ENCODE assay signal across 2 cellular contexts in the genomic region with DNA sequence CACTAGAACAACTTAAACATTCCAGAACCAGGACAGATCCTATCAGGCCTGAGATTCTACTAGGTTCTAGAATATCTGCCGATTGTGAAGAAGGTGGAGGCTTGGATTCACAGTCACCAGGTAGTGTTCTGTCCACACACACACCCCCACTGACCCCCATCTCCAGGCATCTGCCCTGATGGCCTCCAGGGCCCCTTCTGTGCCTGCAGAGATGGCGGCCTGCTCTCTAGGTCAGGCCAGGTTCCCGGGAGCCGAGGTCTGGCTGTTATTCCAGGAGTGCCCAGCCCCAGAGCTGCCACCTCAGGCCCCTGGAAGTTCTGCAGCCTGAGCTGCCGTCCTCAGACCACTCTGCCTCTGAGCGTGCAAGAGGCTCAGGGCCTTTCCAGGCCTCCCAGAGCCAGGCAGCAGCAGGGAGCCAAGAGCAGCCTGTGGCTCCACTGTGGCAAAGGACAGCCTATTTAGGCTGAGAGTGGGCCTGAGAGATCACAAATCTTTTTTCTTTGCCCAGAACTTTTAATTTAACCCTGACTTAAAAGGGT.
TF ChIP-seq lines count a peak whose summit lies in the region.

No MANE protein-coding gene starts in this region.

TF ChIP-seq in A549, 52 proteins besides CTCF, POLR2A, EP300 and RAD21:
- TF ChIP-seq, protein P1, sequence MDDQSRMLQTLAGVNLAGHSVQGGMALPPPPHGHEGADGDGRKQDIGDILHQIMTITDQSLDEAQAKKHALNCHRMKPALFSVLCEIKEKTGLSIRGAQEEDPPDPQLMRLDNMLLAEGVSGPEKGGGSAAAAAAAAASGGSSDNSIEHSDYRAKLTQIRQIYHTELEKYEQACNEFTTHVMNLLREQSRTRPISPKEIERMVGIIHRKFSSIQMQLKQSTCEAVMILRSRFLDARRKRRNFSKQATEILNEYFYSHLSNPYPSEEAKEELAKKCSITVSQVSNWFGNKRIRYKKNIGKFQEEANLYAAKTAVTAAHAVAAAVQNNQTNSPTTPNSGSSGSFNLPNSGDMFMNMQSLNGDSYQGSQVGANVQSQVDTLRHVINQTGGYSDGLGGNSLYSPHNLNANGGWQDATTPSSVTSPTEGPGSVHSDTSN (IDR thresholded peaks at IDR 0.05): no peak
- TF ChIP-seq CHD2 (IDR thresholded peaks at IDR 0.05; ENCODE audit: low read length, partially characterized antibody) (no peak), RFX5 (IDR thresholded peaks at IDR 0.05) (no peak), ESRRA (IDR thresholded peaks at IDR 0.05; ENCODE audit: borderline replicate concordance, low read length) (no peak), KDM1A (IDR thresholded peaks at IDR 0.05; ENCODE audit: low read depth) (no peak), CEBPB (IDR thresholded peaks at IDR 0.05) (no peak), FOXS1 (CRISPR knock-in tag; IDR thresholded peaks at IDR 0.05) (no peak), EHMT2 (IDR thresholded peaks at IDR 0.05; ENCODE audit: low read depth) (no peak), HEYL (CRISPR knock-in tag; IDR thresholded peaks at IDR 0.05) (no peak)
- TF ChIP-seq, protein P2, sequence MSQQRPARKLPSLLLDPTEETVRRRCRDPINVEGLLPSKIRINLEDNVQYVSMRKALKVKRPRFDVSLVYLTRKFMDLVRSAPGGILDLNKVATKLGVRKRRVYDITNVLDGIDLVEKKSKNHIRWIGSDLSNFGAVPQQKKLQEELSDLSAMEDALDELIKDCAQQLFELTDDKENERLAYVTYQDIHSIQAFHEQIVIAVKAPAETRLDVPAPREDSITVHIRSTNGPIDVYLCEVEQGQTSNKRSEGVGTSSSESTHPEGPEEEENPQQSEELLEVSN (IDR thresholded peaks at IDR 0.05; ENCODE audit: borderline replicate concordance, low read depth): no peak

TF ChIP-seq in GM12878, 131 proteins besides CTCF, POLR2A, EP300 and RAD21:
- TF ChIP-seq MEF2A (IDR thresholded peaks at IDR 0.05; ENCODE audit: insufficient read depth, low read depth, low read length): no peak
- TF ChIP-seq, protein P3, sequence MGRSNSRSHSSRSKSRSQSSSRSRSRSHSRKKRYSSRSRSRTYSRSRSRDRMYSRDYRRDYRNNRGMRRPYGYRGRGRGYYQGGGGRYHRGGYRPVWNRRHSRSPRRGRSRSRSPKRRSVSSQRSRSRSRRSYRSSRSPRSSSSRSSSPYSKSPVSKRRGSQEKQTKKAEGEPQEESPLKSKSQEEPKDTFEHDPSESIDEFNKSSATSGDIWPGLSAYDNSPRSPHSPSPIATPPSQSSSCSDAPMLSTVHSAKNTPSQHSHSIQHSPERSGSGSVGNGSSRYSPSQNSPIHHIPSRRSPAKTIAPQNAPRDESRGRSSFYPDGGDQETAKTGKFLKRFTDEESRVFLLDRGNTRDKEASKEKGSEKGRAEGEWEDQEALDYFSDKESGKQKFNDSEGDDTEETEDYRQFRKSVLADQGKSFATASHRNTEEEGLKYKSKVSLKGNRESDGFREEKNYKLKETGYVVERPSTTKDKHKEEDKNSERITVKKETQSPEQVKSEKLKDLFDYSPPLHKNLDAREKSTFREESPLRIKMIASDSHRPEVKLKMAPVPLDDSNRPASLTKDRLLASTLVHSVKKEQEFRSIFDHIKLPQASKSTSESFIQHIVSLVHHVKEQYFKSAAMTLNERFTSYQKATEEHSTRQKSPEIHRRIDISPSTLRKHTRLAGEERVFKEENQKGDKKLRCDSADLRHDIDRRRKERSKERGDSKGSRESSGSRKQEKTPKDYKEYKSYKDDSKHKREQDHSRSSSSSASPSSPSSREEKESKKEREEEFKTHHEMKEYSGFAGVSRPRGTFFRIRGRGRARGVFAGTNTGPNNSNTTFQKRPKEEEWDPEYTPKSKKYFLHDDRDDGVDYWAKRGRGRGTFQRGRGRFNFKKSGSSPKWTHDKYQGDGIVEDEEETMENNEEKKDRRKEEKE (IDR thresholded peaks at IDR 0.05): no peak
- no peak for TF ChIP-seq ASH2L (IDR thresholded peaks at IDR 0.05; ENCODE audit: borderline replicate concordance, low read depth)
- no peak for TF ChIP-seq ZNF274 (IDR thresholded peaks at IDR 0.05; ENCODE audit: insufficient read depth, insufficient read length)
- TF ChIP-seq, protein P4, sequence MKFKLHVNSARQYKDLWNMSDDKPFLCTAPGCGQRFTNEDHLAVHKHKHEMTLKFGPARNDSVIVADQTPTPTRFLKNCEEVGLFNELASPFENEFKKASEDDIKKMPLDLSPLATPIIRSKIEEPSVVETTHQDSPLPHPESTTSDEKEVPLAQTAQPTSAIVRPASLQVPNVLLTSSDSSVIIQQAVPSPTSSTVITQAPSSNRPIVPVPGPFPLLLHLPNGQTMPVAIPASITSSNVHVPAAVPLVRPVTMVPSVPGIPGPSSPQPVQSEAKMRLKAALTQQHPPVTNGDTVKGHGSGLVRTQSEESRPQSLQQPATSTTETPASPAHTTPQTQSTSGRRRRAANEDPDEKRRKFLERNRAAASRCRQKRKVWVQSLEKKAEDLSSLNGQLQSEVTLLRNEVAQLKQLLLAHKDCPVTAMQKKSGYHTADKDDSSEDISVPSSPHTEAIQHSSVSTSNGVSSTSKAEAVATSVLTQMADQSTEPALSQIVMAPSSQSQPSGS (IDR thresholded peaks at IDR 0.05; ENCODE audit: low read length): no peak
- TF ChIP-seq SREBF1 (IDR thresholded peaks at IDR 0.05; ENCODE audit: low read length): no peak
- no peak for TF ChIP-seq ZNF622 (IDR thresholded peaks at IDR 0.05)
- no peak for TF ChIP-seq SPI1 (IDR thresholded peaks at IDR 0.05; ENCODE audit: borderline replicate concordance, insufficient read depth, low read depth, low read length)
- TF ChIP-seq, protein P5, sequence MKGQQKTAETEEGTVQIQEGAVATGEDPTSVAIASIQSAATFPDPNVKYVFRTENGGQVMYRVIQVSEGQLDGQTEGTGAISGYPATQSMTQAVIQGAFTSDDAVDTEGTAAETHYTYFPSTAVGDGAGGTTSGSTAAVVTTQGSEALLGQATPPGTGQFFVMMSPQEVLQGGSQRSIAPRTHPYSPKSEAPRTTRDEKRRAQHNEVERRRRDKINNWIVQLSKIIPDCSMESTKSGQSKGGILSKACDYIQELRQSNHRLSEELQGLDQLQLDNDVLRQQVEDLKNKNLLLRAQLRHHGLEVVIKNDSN (IDR thresholded peaks at IDR 0.05; ENCODE audit: borderline replicate concordance, extremely low read length, insufficient read depth, low read depth, low read length): no peak
- TF ChIP-seq JUND (IDR thresholded peaks at IDR 0.05; ENCODE audit: low read depth, low read length): no peak
- no peak for TF ChIP-seq KAT2A (conservative IDR thresholded peaks at IDR 0.05; ENCODE audit: control insufficient read depth, low read depth, low read length)
- no peak for TF ChIP-seq SIN3A (IDR thresholded peaks at IDR 0.05; ENCODE audit: low read depth, low read length)
- no peak for TF ChIP-seq IRF3 (IDR thresholded peaks at IDR 0.05)
- TF ChIP-seq EGR1 (IDR thresholded peaks at IDR 0.05; ENCODE audit: borderline replicate concordance in 1 of 2, low read depth in 2 of 2, low read length in 2 of 2): no peak
